ENCODE assay signal across 16 cellular contexts in the genomic region with DNA sequence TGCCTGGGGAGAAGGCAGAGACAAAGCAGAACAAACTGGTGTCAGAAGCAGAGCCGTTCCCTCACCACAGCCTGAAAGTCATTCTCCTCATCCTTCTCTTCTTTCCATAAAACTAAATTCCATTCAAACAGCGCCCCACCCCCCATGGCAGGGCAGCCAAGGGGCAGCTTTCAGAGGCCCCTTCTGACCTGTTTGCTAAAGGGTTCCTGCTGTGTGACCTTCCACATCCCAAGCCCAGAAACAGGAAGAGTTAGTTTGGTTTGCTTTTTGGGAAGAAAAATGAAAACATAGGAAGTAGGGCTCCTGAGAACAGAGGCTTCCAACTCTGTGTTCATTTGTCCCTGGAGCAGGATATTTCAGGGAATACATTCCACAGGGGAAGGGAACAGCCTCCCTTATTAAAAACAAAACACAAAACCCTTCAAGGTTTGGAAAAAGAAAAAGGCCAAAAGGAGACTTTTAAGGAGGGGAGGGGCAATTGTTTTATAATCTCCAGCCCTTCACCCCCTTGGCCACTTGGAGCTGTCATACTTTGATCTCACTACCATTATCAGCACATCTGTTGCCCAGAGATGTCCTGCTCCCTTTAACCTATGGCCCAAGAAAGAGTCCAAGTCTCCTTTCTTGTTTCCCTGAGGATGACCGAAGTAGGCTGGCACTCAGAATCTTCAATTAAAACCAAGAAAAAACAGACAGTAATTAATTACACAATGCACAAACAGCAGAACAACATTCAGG. TPM values are rescaled to one million over a fixed set of nuclear protein-coding genes. Genes with fewer than 3 reads are reported as not detected.
DNase-seq lines count a peak whose midpoint lies in the region; ATAC-seq, FAIRE-seq and TF ChIP-seq lines count a peak whose summit lies in the region.
"Had no signal": no experiment of that assay in that cellular context is flagged by ENCODE, and none has a peak within 500 bp of the region (broad histone marks: within the 10 kb centered on the region; RNA-seq: fewer than 3 reads in every experiment).

No MANE protein-coding gene starts in this region.

- no peaks in the 10 kb centered on the region for H3F3A ChIP-seq in GM23338 (replicated peaks; ENCODE audit: low read depth)

- H3K36me3 Mint-ChIP-seq in GM23338 (ENCODE audit: low read depth) (no peaks in the 10 kb centered on the region), endodermal cell (ENCODE audit: low read depth) (no peaks in the 10 kb centered on the region)
- H3K36me3 Mint-ChIP-seq: naive thymus-derived CD8-positive, alpha-beta T cell had no signal

- WGBS in endodermal cell (ENCODE audit: insufficient coverage in 1 of 2, insufficient read length in 1 of 2), 2 experiments: 52% methylated on average over 3 of the region's 3 CpGs; no CpG with 5 or more reads in 1 of the 2 experiments
- WGBS in psoas muscle, 3 donors: 57 to 64% (median 60%) methylated on average over 3 of the region's 3 CpGs

- H3K4me1 Mint-ChIP-seq in GM23338 (peaks cover 23% of the 10 kb centered on the region), endodermal cell (peaks cover 20% of the 10 kb centered on the region)
- H3K4me1 Mint-ChIP-seq: naive thymus-derived CD8-positive, alpha-beta T cell had no signal

- H3K9me3 Mint-ChIP-seq in GM23338: no peaks in the 10 kb centered on the region
- H3K9me3 Mint-ChIP-seq in endodermal cell: peaks cover 66% of the 10 kb centered on the region
- H3K9me3 Mint-ChIP-seq: naive thymus-derived CD8-positive, alpha-beta T cell had no signal

- no peak for TF ChIP-seq POLR2A in GM12891 (IDR thresholded peaks at IDR 0.05; ENCODE audit: low read depth, low read length)

- no peak overlapping the region for H2AFZ ChIP-seq in GM23338

- no peak for FAIRE-seq in GM12891 (lab: Jason Lieb, UNC)

- no peak overlapping the region; the same call in 1 of the 2 replicates for H3K27ac ChIP-seq in GM23338 (ENCODE audit: low read depth)
- no peak overlapping the region for H3K27ac ChIP-seq in endodermal cell (ENCODE audit: low read depth, low read length)
- H3K27ac ChIP-seq in left lung: peak overlapping the region; percentile 28 to 41
- H3K27ac ChIP-seq in psoas muscle: no peak overlapping the region
- no peak overlapping the region for H3K27ac ChIP-seq in foreskin keratinocyte

- H3K27me3 ChIP-seq in GM23338 (ENCODE audit: insufficient read depth) (no peaks in the 10 kb centered on the region), endodermal cell (ENCODE audit: control insufficient read depth, insufficient read depth, low read length, poor library complexity, severe bottlenecking) (no peaks in the 10 kb centered on the region), left lung (no peaks in the 10 kb centered on the region), psoas muscle (ENCODE audit: insufficient read depth in 3 of 3, low read length in 2 of 3) (peaks cover 0 to 9% (median 0%) of the 10 kb centered on the region in 3 donors), foreskin keratinocyte (no peaks in the 10 kb centered on the region)

- no peak overlapping the region for H3K27ac Mint-ChIP-seq in GM23338
- peak overlapping the region; percentile 52 for H3K27ac Mint-ChIP-seq in endodermal cell
- H3K27ac Mint-ChIP-seq: activated CD8-positive, alpha-beta T cell treated with anti-CD3 and anti-CD28 coated beads, Interleukin-2, amount 10 ng/mL, durations not matched to agents 7 days and 5 days; naive thymus-derived CD8-positive, alpha-beta T cell had no signal

- H3K4me2 ChIP-seq in GM23338: 0 out of 2 replicates have a peak overlapping the region, but pooled peaks have one; percentile 26

- H3K9me2 ChIP-seq in GM23338 (ENCODE audit: insufficient read depth): no peaks in the 10 kb centered on the region

- H3K27me3 Mint-ChIP-seq in GM23338 (ENCODE audit: insufficient read depth, low read depth, poor library complexity) (peaks cover 6% of the 10 kb centered on the region), endodermal cell (ENCODE audit: insufficient read depth) (no peaks in the 10 kb centered on the region)

- H3K9me3 ChIP-seq in endodermal cell (ENCODE audit: control insufficient read depth, low read length): no peaks in the 10 kb centered on the region
- H3K9me3 ChIP-seq in left lung: no peaks in the 10 kb centered on the region
- no peaks in the 10 kb centered on the region for H3K9me3 ChIP-seq in psoas muscle

- ATAC-seq in GM23338 (peak; percentile 23; the same call in 2 of the 3 replicates), left lung (peak; percentile 23), psoas muscle (peak in 1 of 4 donors; percentile 32), foreskin keratinocyte (no peak), GM19452 (IDR thresholded peaks at IDR 0.05; ENCODE audit: unreplicated experiment) (no peak)
- ATAC-seq: activated CD8-positive, alpha-beta T cell treated with anti-CD3 and anti-CD28 coated beads, Interleukin-2, amount 10 ng/mL, durations not matched to agents 7 days and 5 days; naive thymus-derived CD8-positive, alpha-beta T cell; stimulated activated naive CD8-positive, alpha-beta T cell treated with anti-CD3 and anti-CD28 coated beads, Interleukin-15, Interleukin-2, amounts not matched to agents 100 U/mL and 50 U/mL, for 24 hours had no signal

- TF ChIP-seq CTCF in GM23338 (conservative IDR thresholded peaks at IDR 0.05; ENCODE audit: low read depth in 2 of 2) (no peak), endodermal cell (conservative IDR thresholded peaks at IDR 0.05) (no peak), left lung (IDR thresholded peaks at IDR 0.05) (no peak), psoas muscle (IDR thresholded peaks at IDR 0.05) (no peak), foreskin keratinocyte (conservative IDR thresholded peaks at IDR 0.05) (no peak)

- H3K4me3 Mint-ChIP-seq in GM23338 (no peak overlapping the region), endodermal cell (no peak overlapping the region)
- H3K4me3 Mint-ChIP-seq: activated CD8-positive, alpha-beta T cell treated with anti-CD3 and anti-CD28 coated beads, Interleukin-2, amount 10 ng/mL, durations not matched to agents 7 days and 5 days; naive thymus-derived CD8-positive, alpha-beta T cell had no signal

- no peak for DNase-seq in GM23338 (ENCODE audit: low spot score)
- DNase-seq in endodermal cell: peak; percentile 73
- DNase-seq in left lung: no peak
- DNase-seq in psoas muscle: peak; percentile 46 to 59
- DNase-seq in NCI-H2171 (lab: John Stamatoyannopoulos, UW): no peak
- no peak for DNase-seq in GM12891 (ENCODE audit: insufficient read length, low spot score)
- no peak for DNase-seq in foreskin keratinocyte
- DNase-seq: activated CD8-positive, alpha-beta T cell treated with anti-CD3 and anti-CD28 coated beads, Interleukin-2, amount 10 ng/mL, durations not matched to agents 7 days and 5 days; caudate nucleus; effector CD8-positive, alpha-beta T cell; hypothalamus; naive thymus-derived CD8-positive, alpha-beta T cell; NCI-H1694 treated with DMSO at 0.1 percent for 48 hours; NCI-H345; stimulated activated naive CD8-positive, alpha-beta T cell treated with anti-CD3 and anti-CD28 coated beads, Interleukin-15, Interleukin-2, amounts not matched to agents 100 U/mL and 50 U/mL, for 24 hours had no signal

- H4K20me1 ChIP-seq in GM23338 (replicated peaks; ENCODE audit: insufficient read depth): no peaks in the 10 kb centered on the region

- H3K36me3 ChIP-seq in GM23338 (ENCODE audit: insufficient read depth) (no peaks in the 10 kb centered on the region), endodermal cell (ENCODE audit: control insufficient read depth, insufficient read depth, low read length) (no peaks in the 10 kb centered on the region), left lung (no peaks in the 10 kb centered on the region), psoas muscle (ENCODE audit: insufficient read depth in 1 of 2, low read depth in 1 of 2) (no peaks in the 10 kb centered on the region)

- H3K4me1 ChIP-seq in GM23338 (ENCODE audit: insufficient read depth): peaks cover 14% of the 10 kb centered on the region
- H3K4me1 ChIP-seq in endodermal cell (ENCODE audit: control insufficient read depth, insufficient read depth, low read length): no peaks in the 10 kb centered on the region
- no peaks in the 10 kb centered on the region for H3K4me1 ChIP-seq in left lung
- no peaks in the 10 kb centered on the region for H3K4me1 ChIP-seq in psoas muscle
- no peaks in the 10 kb centered on the region for H3K4me1 ChIP-seq in foreskin keratinocyte

- H3K4me3 ChIP-seq in GM23338 (no peak overlapping the region), endodermal cell (ENCODE audit: low read length) (no peak overlapping the region), left lung (no peak overlapping the region), psoas muscle (no peak overlapping the region)

- intact Hi-C loops in left lung (cut with DNase I) (no loop called here), psoas muscle (cut with DNase I) (no loop called here)

- no peak overlapping the region for H3K9ac ChIP-seq in endodermal cell (ENCODE audit: extremely low read depth, low read length, poor library complexity, severe bottlenecking)

- H3K79me2 ChIP-seq in GM23338 (replicated peaks; ENCODE audit: insufficient read depth): no peaks in the 10 kb centered on the region

TF ChIP-seq in GM23338, 12 proteins besides CTCF, POLR2A, EP300 and RAD21 (continues in another document):
- TF ChIP-seq NANOG (IDR thresholded peaks at IDR 0.05; ENCODE audit: borderline replicate concordance): no peak
- TF ChIP-seq EZH2phosphoT487 (IDR thresholded peaks at IDR 0.05; ENCODE audit: unreplicated experiment): no peak
- TF ChIP-seq ZNF331 (CRISPR knock-in tag; IDR thresholded peaks at IDR 0.05; ENCODE audit: low read depth): no peak

TF ChIP-seq in GM12891, 5 proteins besides CTCF, POLR2A, EP300 and RAD21:
- TF ChIP-seq SPI1 (IDR thresholded peaks at IDR 0.05; ENCODE audit: low read depth, low read length) (no peak), POLR2AphosphoS5 (IDR thresholded peaks at IDR 0.05; ENCODE audit: low read depth, low read length) (no peak), TAF1 (IDR thresholded peaks at IDR 0.05; ENCODE audit: low read depth, low read length) (no peak), POU2F2 (IDR thresholded peaks at IDR 0.05; ENCODE audit: low read depth, low read length) (no peak), PAX5 (IDR thresholded peaks at IDR 0.05; ENCODE audit: insufficient read depth, low read length, severe bottlenecking) (no peak)

RNA-seq across cellular contexts. Expression of a gene that starts 25.3 kb away (rescaled TPM):
- 3.5 and 5.6 TPM in 2 replicates for total RNA-seq in GM23338 (2014; rRNA removed; shearing (Covaris generic))
- 0.74 and 1.0 TPM in 2 replicates for polyA plus RNA-seq in GM23338 (2016; fragmentation: Nextera tagmentation; extraction: Ambion mirVana)
- total RNA-seq in endodermal cell: 1 to 10 TPM; 1.5 to 1.8 TPM
- polyA plus RNA-seq in endodermal cell (2013, experiment 1 of 2): 3.1 TPM
- polyA plus RNA-seq in endodermal cell (2013, experiment 2 of 2): 2.7 TPM
- total RNA-seq in left lung: 10 to 100 TPM; 11.9 to 18.8 TPM
- total RNA-seq in psoas muscle: 10 to 100 TPM in 2 of 4 donors, 1 to 10 TPM in 2; 8.2 to 15.8 (median 11.5) TPM
- polyA plus RNA-seq in psoas muscle: 10 to 100 TPM in 1 of 3 donors, 1 to 10 TPM in 2; 4.2 to 25.8 (median 5.0) TPM
- 0.03 TPM for polyA plus RNA-seq in GM12891 (2012; ENCODE audit: low read depth, missing spikeins)
- 0.11 and 0.20 TPM in 2 replicates for total RNA-seq in foreskin keratinocyte
- polyA plus RNA-seq in foreskin keratinocyte: 0.10 and 0.12 TPM in 2 replicates
- polyA plus RNA-seq: naive thymus-derived CD8-positive, alpha-beta T cell had no signal

Comparison
In these comparisons a context has a peak if more than half of its experiments do, and no peak if none do; other contexts are left out.
1. ATAC-seq: peak in GM23338 (single experiment) and left lung (single experiment); none in foreskin keratinocyte (single experiment) and GM19452 (single experiment).
2. DNase-seq: peak in endodermal cell (single experiment) and psoas muscle (2 of 2); none in GM23338 (single experiment), left lung (0 of 2), NCI-H2171 (single experiment), GM12891 (single experiment) and foreskin keratinocyte (0 of 2).
3. H3K27ac ChIP-seq: peak in left lung (2 of 2); none in GM23338 (single experiment), endodermal cell (single experiment), psoas muscle (single experiment) and foreskin keratinocyte (single experiment).